Comparison of ENCODE assay signal across 20 cellular contexts in the genomic region with DNA sequence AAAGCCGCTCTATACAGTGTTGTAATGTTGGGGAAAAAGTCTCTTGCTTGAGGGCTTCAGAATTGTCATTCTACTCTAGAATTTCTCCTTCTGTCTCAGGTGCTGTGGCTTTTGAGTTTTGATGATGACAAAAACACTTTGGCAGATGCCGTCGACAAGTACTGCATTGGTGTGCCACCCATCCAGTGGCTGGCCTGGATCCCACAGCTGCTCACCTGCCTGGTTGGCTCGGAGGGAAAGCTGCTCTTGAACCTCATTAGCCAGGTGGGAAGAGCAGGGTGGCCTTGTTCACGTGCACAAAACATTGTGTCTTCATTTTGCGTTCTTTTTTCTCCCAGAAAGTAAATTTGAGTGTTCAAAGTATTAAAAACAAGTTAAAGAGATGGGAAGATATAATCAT.
"Had no signal": no experiment of that assay in that cellular context is flagged by ENCODE, and none has a peak within 500 bp of the region (broad histone marks: within the 10 kb centered on the region; RNA-seq: fewer than 3 reads in every experiment).

No MANE protein-coding gene starts in this region.

- H3K36me3 ChIP-seq: uterus had no signal

- H3K27me3 Mint-ChIP-seq: activated CD8-positive, alpha-beta memory T cell treated with anti-CD3 and anti-CD28 coated beads, Interleukin-2, amount 10 ng/mL, durations not matched to agents 7 days and 5 days; progenitor cell of endocrine pancreas had no signal

- H3K27ac Mint-ChIP-seq: progenitor cell of endocrine pancreas had no signal

- H3K4me1 Mint-ChIP-seq: nephron progenitor cell had no signal

- H3K4me3 Mint-ChIP-seq: activated CD8-positive, alpha-beta memory T cell treated with anti-CD3 and anti-CD28 coated beads, Interleukin-2, amount 10 ng/mL, durations not matched to agents 7 days and 5 days; nephron progenitor cell had no signal

- H3K4me1 ChIP-seq: ascending aorta, left lung, tibial nerve, uterus had no signal

- H3K9me3 ChIP-seq: ascending aorta, left lung, uterus had no signal

- H3K27me3 ChIP-seq: ascending aorta, left lung, tibial nerve, uterus had no signal

- FAIRE-seq: endometrium, keratinocyte had no signal

- DNase-seq: activated CD4-positive, alpha-beta T cell treated with anti-CD3 and anti-CD28 coated beads, Interleukin-2, amount 50 U/mL, for 48 hours; activated CD8-positive, alpha-beta memory T cell treated with anti-CD3 and anti-CD28 coated beads, Interleukin-2, amount 10 ng/mL, durations not matched to agents 7 days and 5 days; activated naive CD4-positive, alpha-beta T cell treated with Interleukin-2 at 50 U/mL for 16 hours; cortex of kidney; erythroblast; foreskin melanocyte; midbrain; nephron progenitor cell; occipital lobe; stimulated activated naive CD8-positive, alpha-beta T cell treated with anti-CD3 and anti-CD28 coated beads, Interleukin-15, Interleukin-2, amounts not matched to agents 100 U/mL and 50 U/mL, for 24 hours; substantia nigra; T-helper 2 cell; uterus had no signal

- H3K4me3 ChIP-seq: ascending aorta, left lung, tibial nerve, uterus had no signal

- H3K27ac ChIP-seq: ascending aorta, left lung, tibial nerve, uterus, VCaP had no signal
